Comparison of ENCODE assay signal across 8 cellular contexts in genomic region chr6:117547688-117548621, GRCh38. TPM values are rescaled to one million over a fixed set of nuclear protein-coding genes. Genes with fewer than 3 reads are reported as not detected.
DNase-seq lines count a peak whose midpoint lies in the region; ATAC-seq and TF ChIP-seq lines count a peak whose summit lies in the region.

No MANE protein-coding gene starts in this region.

- peak overlapping the region in 1 of 2 donors; percentile 66 for H3K9ac ChIP-seq in colonic mucosa (ENCODE audit: low read depth in 2 of 2, low read length in 2 of 2)

- DNase-seq in colonic mucosa (peak; percentile 24), lung (ENCODE audit: low spot score) (no peak), HCEC 1CT (no peak), KG1 (lab: John Stamatoyannopoulos, UW) (no peak)
- DNase-seq in stimulated activated CD8-positive, alpha-beta memory T cell treated with anti-CD3 and anti-CD28 coated beads, Interleukin-2, amount 100 ng/mL, for 1 hour (ENCODE audit: low read depth in 2 of 2) = peak; percentile 11 to 19

- TF ChIP-seq CTCF in colonic mucosa (IDR thresholded peaks at IDR 0.05) = no peak
- no peak for TF ChIP-seq CTCF in lung (IDR thresholded peaks at IDR 0.05; ENCODE audit: control extremely low read depth, extremely low read depth)

- H3K4me3 ChIP-seq in colonic mucosa (peak overlapping the region; percentile 23), lung (no peak overlapping the region)

- WGBS in lung, 2 donors = 35 to 55% methylated on average over 55 to 64 of the region's 64 CpGs

- intact Hi-C loops in colonic mucosa (cut with DNase I) = no loop called here

- H3K36me3 ChIP-seq in colonic mucosa (no peaks in the 10 kb centered on the region), lung (ENCODE audit: control insufficient read depth in 2 of 2, insufficient read depth in 2 of 2, low read length in 2 of 2) (peaks cover 3 to 28% of the 10 kb centered on the region in 2 donors)

- ATAC-seq in GM18502 (IDR thresholded peaks at IDR 0.05; ENCODE audit: poor library complexity, unreplicated experiment) (peak; percentile 63), HG03139 (IDR thresholded peaks at IDR 0.05; ENCODE audit: unreplicated experiment) (peak; percentile 47), lung (ENCODE audit: insufficient read depth, low FRiP score) (peak; percentile 38)
- peak; percentile 32 to 48 for ATAC-seq in activated CD4-positive, CD25-positive, alpha-beta regulatory T cell treated with anti-CD3 and anti-CD28 coated beads, Interleukin-2, amount 50 U/mL, for 24 hours

- H3K27ac ChIP-seq in colonic mucosa (no peak overlapping the region), lung (ENCODE audit: low read depth in 1 of 2, low read length in 1 of 2) (peak overlapping the region in 1 of 2 donors; percentile 46)

- H3K9me3 ChIP-seq in colonic mucosa (no peaks in the 10 kb centered on the region), lung (ENCODE audit: control insufficient read depth in 2 of 2, insufficient read depth in 1 of 2, low read length in 1 of 2) (no peaks in the 10 kb centered on the region)

- H3K27me3 ChIP-seq in colonic mucosa (no peaks in the 10 kb centered on the region), lung (ENCODE audit: control insufficient read depth, insufficient read depth) (no peaks in the 10 kb centered on the region)

- H3K4me1 ChIP-seq in colonic mucosa (no peaks in the 10 kb centered on the region), lung (ENCODE audit: control insufficient read depth in 2 of 2, insufficient read depth in 2 of 2, low read length in 2 of 2) (peaks cover 0 to 3% of the 10 kb centered on the region in 2 donors)

RNA-seq across cellular contexts. Expression of gene GOPC, which starts 54.4 kb away (rescaled TPM):
- 10 to 100 TPM; 21.0 to 28.4 TPM for total RNA-seq in colonic mucosa
- 10 to 100 TPM; 14.9 to 54.5 TPM for total RNA-seq in lung
- 10 to 100 TPM; 11.4 to 13.8 TPM for polyA plus RNA-seq in lung

Comparison
In these comparisons a context has a peak if more than half of its experiments do, and no peak if none do; other contexts are left out.
1. DNase-seq: peak in colonic mucosa (single experiment) and stimulated activated CD8-positive, alpha-beta memory T cell treated with anti-CD3 and anti-CD28 coated beads, Interleukin-2, amount 100 ng/mL, for 1 hour (2 of 2); none in lung (single experiment), HCEC 1CT (single experiment) and KG1 (single experiment).
2. Peak in every context shown above with its lines, with median percentiles within 50 percentile points of each other: ATAC-seq.